Comparison of ENCODE assay signal across 10 cellular contexts in genomic region chr11:115215694-115216615, GRCh38.
DNase-seq lines count a peak whose midpoint lies in the region; ATAC-seq and TF ChIP-seq lines count a peak whose summit lies in the region.
"Had no signal": no experiment of that assay in that cellular context is flagged by ENCODE, and none has a peak within 500 bp of the region (broad histone marks: within the 10 kb centered on the region; RNA-seq: fewer than 3 reads in every experiment).

No MANE protein-coding gene starts in this region.

- H3K4me3 Mint-ChIP-seq in chondrocyte (ENCODE audit: unreplicated experiment) = no peak overlapping the region

- H3K9me3 Mint-ChIP-seq in chondrocyte (ENCODE audit: low read depth) = no peaks in the 10 kb centered on the region

- peak; percentile 8 for DNase-seq in NCI-H146 (lab: John Stamatoyannopoulos, UW)
- no peak for DNase-seq in NCI-H146 treated with DMSO at 0.1 percent for 48 hours (lab: John Stamatoyannopoulos, UW; ENCODE audit: unreplicated experiment)
- DNase-seq in NCI-H2227 (lab: John Stamatoyannopoulos, UW; ENCODE audit: unreplicated experiment) = peak; percentile 56
- no peak for DNase-seq in chondrocyte (ENCODE audit: low spot score)
- no peak for DNase-seq in retinal pigment epithelial cell (ENCODE audit: low read depth)
- no peak for DNase-seq in activated effector memory CD4-positive, alpha-beta T cell treated with anti-CD3 and anti-CD28 coated beads, Interleukin-2, amount 50 U/mL, for 16 hours
- no peak for DNase-seq in NCI-H2107 (lab: John Stamatoyannopoulos, UW)
- DNase-seq: KG1 had no signal

- no peak overlapping the region for H3K4me3 ChIP-seq in retinal pigment epithelial cell (ENCODE audit: low read length)
- H3K4me3 ChIP-seq: lung had no signal

- no peak for ATAC-seq in HG03025 (IDR thresholded peaks at IDR 0.05; ENCODE audit: low FRiP score, unreplicated experiment)

- H3K4me1 Mint-ChIP-seq in chondrocyte (ENCODE audit: low read depth) = peaks cover 17% of the 10 kb centered on the region

- no peak overlapping the region for H3K27ac Mint-ChIP-seq in chondrocyte (ENCODE audit: unreplicated experiment)

- no peaks in the 10 kb centered on the region for H3K36me3 Mint-ChIP-seq in chondrocyte (ENCODE audit: low read depth)

- TF ChIP-seq CTCF in chondrocyte (IDR thresholded peaks at IDR 0.05) = peak; percentile 64
- peak; percentile 51 for TF ChIP-seq CTCF in retinal pigment epithelial cell (conservative IDR thresholded peaks at IDR 0.05; ENCODE audit: low read depth, low read length)

- H3K27me3 Mint-ChIP-seq in chondrocyte (ENCODE audit: low read depth) = no peaks in the 10 kb centered on the region

Comparison
In these comparisons a context has a peak if more than half of its experiments do, and no peak if none do; other contexts are left out.
1. DNase-seq: peak in NCI-H146 (single experiment) and NCI-H2227 (single experiment); none in NCI-H146 treated with DMSO at 0.1 percent for 48 hours (single experiment), chondrocyte (single experiment), retinal pigment epithelial cell (single experiment), activated effector memory CD4-positive, alpha-beta T cell treated with anti-CD3 and anti-CD28 coated beads, Interleukin-2, amount 50 U/mL, for 16 hours (single experiment) and NCI-H2107 (single experiment).